ENCODE assay signal across 3 cellular contexts in genomic region chr19:43467730-43468129, GRCh38.
TF ChIP-seq lines count a peak whose summit lies in the region.

No MANE protein-coding gene starts in this region.

TF ChIP-seq in SK-N-SH, 30 proteins besides CTCF, POLR2A, EP300 and RAD21:
- TF ChIP-seq NFIC (IDR thresholded peaks at IDR 0.05; ENCODE audit: borderline replicate concordance) = no peak

TF ChIP-seq in SK-N-SH treated with all-trans-retinoic acid at 6 μM for 48 hours, 23 proteins besides CTCF, POLR2A, EP300 and RAD21:
- TF ChIP-seq OSR1 (CRISPR knock-in tag; IDR thresholded peaks at IDR 0.05) = no peak
- TF ChIP-seq, protein P1, sequence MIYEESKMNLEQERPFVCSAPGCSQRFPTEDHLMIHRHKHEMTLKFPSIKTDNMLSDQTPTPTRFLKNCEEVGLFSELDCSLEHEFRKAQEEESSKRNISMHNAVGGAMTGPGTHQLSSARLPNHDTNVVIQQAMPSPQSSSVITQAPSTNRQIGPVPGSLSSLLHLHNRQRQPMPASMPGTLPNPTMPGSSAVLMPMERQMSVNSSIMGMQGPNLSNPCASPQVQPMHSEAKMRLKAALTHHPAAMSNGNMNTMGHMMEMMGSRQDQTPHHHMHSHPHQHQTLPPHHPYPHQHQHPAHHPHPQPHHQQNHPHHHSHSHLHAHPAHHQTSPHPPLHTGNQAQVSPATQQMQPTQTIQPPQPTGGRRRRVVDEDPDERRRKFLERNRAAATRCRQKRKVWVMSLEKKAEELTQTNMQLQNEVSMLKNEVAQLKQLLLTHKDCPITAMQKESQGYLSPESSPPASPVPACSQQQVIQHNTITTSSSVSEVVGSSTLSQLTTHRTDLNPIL (CRISPR knock-in tag; IDR thresholded peaks at IDR 0.05; ENCODE audit: low read depth) = no peak
- no peak for TF ChIP-seq GLIS3 (CRISPR knock-in tag; IDR thresholded peaks at IDR 0.05)
- TF ChIP-seq ARNTL (CRISPR knock-in tag; IDR thresholded peaks at IDR 0.05; ENCODE audit: borderline replicate concordance, low read depth) = no peak
- TF ChIP-seq BACH2 (CRISPR knock-in tag; IDR thresholded peaks at IDR 0.05; ENCODE audit: borderline replicate concordance) = no peak
- TF ChIP-seq ZFP30 (CRISPR knock-in tag; IDR thresholded peaks at IDR 0.05) = no peak
- TF ChIP-seq POU6F1 (CRISPR knock-in tag; IDR thresholded peaks at IDR 0.05; ENCODE audit: borderline replicate concordance, low read depth) = no peak
- no peak for TF ChIP-seq TOX (CRISPR knock-in tag; IDR thresholded peaks at IDR 0.05; ENCODE audit: borderline replicate concordance)
- no peak for TF ChIP-seq TSHZ2 (CRISPR knock-in tag; IDR thresholded peaks at IDR 0.05)
- no peak for TF ChIP-seq ISL1 (CRISPR knock-in tag; IDR thresholded peaks at IDR 0.05)
- no peak for TF ChIP-seq TCF4 (CRISPR knock-in tag; IDR thresholded peaks at IDR 0.05; ENCODE audit: borderline replicate concordance)
- TF ChIP-seq ESRRG (CRISPR knock-in tag; IDR thresholded peaks at IDR 0.05) = no peak
- no peak for TF ChIP-seq ZFP3 (CRISPR knock-in tag; IDR thresholded peaks at IDR 0.05)
- no peak for TF ChIP-seq CSDC2 (CRISPR knock-in tag; IDR thresholded peaks at IDR 0.05)
- TF ChIP-seq RARB (CRISPR knock-in tag; IDR thresholded peaks at IDR 0.05) = no peak
- TF ChIP-seq PPARA (CRISPR knock-in tag; IDR thresholded peaks at IDR 0.05; ENCODE audit: borderline replicate concordance) = no peak
- TF ChIP-seq ZNF70 (CRISPR knock-in tag; IDR thresholded peaks at IDR 0.05) = no peak
- TF ChIP-seq CSRNP3 (CRISPR knock-in tag; IDR thresholded peaks at IDR 0.05) = no peak
- TF ChIP-seq ZC3H10 (CRISPR knock-in tag; IDR thresholded peaks at IDR 0.05) = no peak
- TF ChIP-seq PATZ1 (CRISPR knock-in tag; IDR thresholded peaks at IDR 0.05; ENCODE audit: borderline replicate concordance) = no peak
TF ChIP-seq in SK-N-SH treated with all-trans-retinoic acid at 6 μM for 48 hours: peak in this region for 0.

TF ChIP-seq in endothelial cell of umbilical vein, 7 proteins besides CTCF, POLR2A, EP300 and RAD21:
- TF ChIP-seq FOS (IDR thresholded peaks at IDR 0.05; ENCODE audit: borderline replicate concordance, insufficient read depth, low read length) (peak; percentile 30), MYC (IDR thresholded peaks at IDR 0.05; ENCODE audit: low read depth, low read length) (no peak), JUN (IDR thresholded peaks at IDR 0.05; ENCODE audit: borderline replicate concordance, insufficient read depth, insufficient read length, low read depth) (peak; percentile 3), POLR2AphosphoS5 (IDR thresholded peaks at IDR 0.05; ENCODE audit: insufficient read depth, low read depth, low read length) (no peak), EZH2 (IDR thresholded peaks at IDR 0.05; ENCODE audit: borderline replicate concordance, low read depth, low read length, severe bottlenecking) (no peak)
